In genomic region chr5:33763435-33763834, GRCh38 we compare ENCODE assay signal across 26 cellular contexts.
"Had no signal": no experiment of that assay in that cellular context is flagged by ENCODE, and none has a peak within 500 bp of the region (broad histone marks: within the 10 kb centered on the region; RNA-seq: fewer than 3 reads in every experiment).

No MANE protein-coding gene starts in this region.

- H3K36me3 Mint-ChIP-seq: activated CD8-positive, alpha-beta memory T cell treated with anti-CD3 and anti-CD28 coated beads, Interleukin-2, amount 10 ng/mL, durations not matched to agents 7 days and 5 days; activated naive CD4-positive, alpha-beta T cell treated with anti-CD3 and anti-CD28 coated beads, Interleukin-2, amount 10 ng/mL, durations not matched to agents 7 days and 5 days; activated naive CD8-positive, alpha-beta T cell treated with anti-CD3 and anti-CD28 coated beads, Interleukin-2, amount 10 ng/mL, durations not matched to agents 7 days and 5 days had no signal

- H3K27ac ChIP-seq: adrenal gland, breast epithelium had no signal

- H3K36me3 ChIP-seq: adrenal gland, breast epithelium had no signal

- H3K27me3 ChIP-seq: adrenal gland, breast epithelium had no signal

- DNase-seq: activated B cell treated with CpG ODN at 0.5 μM for 24 hours; activated CD4-positive, alpha-beta T cell treated with anti-CD3 and anti-CD28 coated beads for 1 hour; activated CD4-positive, alpha-beta T cell treated with anti-CD3 and anti-CD28 coated beads, Interleukin-2, amount 10 ng/mL, durations not matched to agents 24 days and 14 days; activated CD4-positive, alpha-beta T cell treated with anti-CD3 and anti-CD28 coated beads, Interleukin-2, amount 50 U/mL, for 48 hours; activated CD8-positive, alpha-beta memory T cell treated with anti-CD3 and anti-CD28 coated beads, Interleukin-2, amount 10 ng/mL, durations not matched to agents 7 days and 5 days; activated gamma-delta T cell; activated naive CD4-positive, alpha-beta T cell treated with anti-CD3 and anti-CD28 coated beads, Interleukin-2, amount 10 ng/mL, durations not matched to agents 7 days and 5 days; activated naive CD8-positive, alpha-beta T cell treated with anti-CD3 and anti-CD28 coated beads, Interleukin-2, amount 10 ng/mL, durations not matched to agents 7 days and 5 days; activated T-cell treated with anti-CD3 and anti-CD28 coated beads, Interleukin-2, amount 50 U/mL, for 24 hours; adrenal gland; anterior cingulate cortex; central memory CD4-positive, alpha-beta T cell; KG1; MV-4-11; NCI-H1105 treated with DMSO at 0.1 percent for 48 hours; NCI-H1436 treated with DMSO at 0.1 percent for 48 hours; NCI-H187; NCI-H2081; NCI-H510A treated with DMSO at 0.1 percent for 48 hours; NCI-H69; PC-3; SIG-M5; T-helper 17 cell; T-helper 9 cell had no signal

- H3K4me1 ChIP-seq: breast epithelium had no signal

- H3K4me3 Mint-ChIP-seq: activated B cell treated with CpG ODN at 0.5 μM for 24 hours; activated CD4-positive, alpha-beta T cell treated with anti-CD3 and anti-CD28 coated beads, Interleukin-2, amount 10 ng/mL, durations not matched to agents 24 days and 14 days; activated CD8-positive, alpha-beta memory T cell treated with anti-CD3 and anti-CD28 coated beads, Interleukin-2, amount 10 ng/mL, durations not matched to agents 7 days and 5 days; activated naive CD4-positive, alpha-beta T cell treated with anti-CD3 and anti-CD28 coated beads, Interleukin-2, amount 10 ng/mL, durations not matched to agents 7 days and 5 days; activated naive CD8-positive, alpha-beta T cell treated with anti-CD3 and anti-CD28 coated beads, Interleukin-2, amount 10 ng/mL, durations not matched to agents 7 days and 5 days; activated T-cell treated with anti-CD3 and anti-CD28 coated beads, Interleukin-2, amount 50 U/mL, for 24 hours; T-helper 17 cell had no signal

- H3K4me3 ChIP-seq: adrenal gland, breast epithelium had no signal

- H3K27me3 Mint-ChIP-seq: activated B cell treated with CpG ODN at 0.5 μM for 24 hours; activated T-cell treated with anti-CD3 and anti-CD28 coated beads, Interleukin-2, amount 50 U/mL, for 24 hours had no signal

- FAIRE-seq: RCC 7860 had no signal

- H3K9me3 Mint-ChIP-seq: activated B cell treated with CpG ODN at 0.5 μM for 24 hours; activated CD4-positive, alpha-beta T cell treated with anti-CD3 and anti-CD28 coated beads, Interleukin-2, amount 10 ng/mL, durations not matched to agents 24 days and 14 days; activated naive CD4-positive, alpha-beta T cell treated with anti-CD3 and anti-CD28 coated beads, Interleukin-2, amount 10 ng/mL, durations not matched to agents 7 days and 5 days; activated naive CD8-positive, alpha-beta T cell treated with anti-CD3 and anti-CD28 coated beads, Interleukin-2, amount 10 ng/mL, durations not matched to agents 7 days and 5 days; activated T-cell treated with anti-CD3 and anti-CD28 coated beads, Interleukin-2, amount 50 U/mL, for 24 hours had no signal

- H3K4me1 Mint-ChIP-seq: activated CD4-positive, alpha-beta T cell treated with anti-CD3 and anti-CD28 coated beads, Interleukin-2, amount 10 ng/mL, durations not matched to agents 24 days and 14 days; activated CD8-positive, alpha-beta memory T cell treated with anti-CD3 and anti-CD28 coated beads, Interleukin-2, amount 10 ng/mL, durations not matched to agents 7 days and 5 days; activated naive CD4-positive, alpha-beta T cell treated with anti-CD3 and anti-CD28 coated beads, Interleukin-2, amount 10 ng/mL, durations not matched to agents 7 days and 5 days; T-helper 17 cell had no signal

- H3K9me3 ChIP-seq: adrenal gland, breast epithelium had no signal

- H3K27ac Mint-ChIP-seq: activated B cell treated with CpG ODN at 0.5 μM for 24 hours; activated CD4-positive, alpha-beta T cell treated with anti-CD3 and anti-CD28 coated beads, Interleukin-2, amount 10 ng/mL, durations not matched to agents 24 days and 14 days; activated CD8-positive, alpha-beta memory T cell treated with anti-CD3 and anti-CD28 coated beads, Interleukin-2, amount 10 ng/mL, durations not matched to agents 7 days and 5 days; activated naive CD4-positive, alpha-beta T cell treated with anti-CD3 and anti-CD28 coated beads, Interleukin-2, amount 10 ng/mL, durations not matched to agents 7 days and 5 days; activated T-cell treated with anti-CD3 and anti-CD28 coated beads, Interleukin-2, amount 50 U/mL, for 24 hours; T-helper 17 cell had no signal
